Comparison of ENCODE assay signal across 1 cellular context in the genomic region with DNA sequence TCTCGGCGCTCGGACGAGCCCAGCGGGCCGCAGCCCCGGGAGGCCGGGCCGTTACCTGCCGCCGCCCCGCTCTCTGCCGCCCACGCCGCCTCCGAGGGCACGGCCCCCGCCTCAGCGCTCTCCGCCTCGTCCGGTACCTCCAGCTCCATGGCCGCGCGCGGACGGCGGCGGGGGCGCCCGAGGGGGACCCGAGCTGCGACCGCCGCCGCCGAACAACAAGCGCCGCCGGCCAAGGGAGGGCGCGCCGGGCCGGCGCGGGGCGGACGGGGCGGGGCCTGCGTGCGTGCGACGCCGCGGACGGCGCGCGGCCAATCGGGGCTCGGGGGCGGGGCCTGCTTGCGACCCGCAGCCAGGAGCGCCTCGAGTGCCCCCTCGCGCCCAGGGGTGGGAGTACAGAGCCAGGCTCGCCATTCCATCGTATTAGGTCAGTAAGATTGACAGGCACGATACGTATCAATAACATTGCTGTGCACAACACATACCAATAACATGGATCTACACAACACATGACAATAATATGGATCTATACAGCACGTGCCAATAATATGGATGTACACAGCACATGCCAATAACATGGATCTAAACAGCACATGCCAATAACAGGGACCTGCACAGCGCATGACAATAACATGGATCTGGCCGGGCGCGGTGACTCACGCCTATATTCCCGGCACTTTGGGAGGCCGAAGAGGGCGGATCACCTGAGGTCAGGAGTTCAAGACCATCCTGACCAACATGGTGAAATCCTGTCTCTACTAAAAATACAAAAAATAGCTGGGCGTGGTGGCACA.
TF ChIP-seq lines count a peak whose summit lies in the region.

A gene with protein sequence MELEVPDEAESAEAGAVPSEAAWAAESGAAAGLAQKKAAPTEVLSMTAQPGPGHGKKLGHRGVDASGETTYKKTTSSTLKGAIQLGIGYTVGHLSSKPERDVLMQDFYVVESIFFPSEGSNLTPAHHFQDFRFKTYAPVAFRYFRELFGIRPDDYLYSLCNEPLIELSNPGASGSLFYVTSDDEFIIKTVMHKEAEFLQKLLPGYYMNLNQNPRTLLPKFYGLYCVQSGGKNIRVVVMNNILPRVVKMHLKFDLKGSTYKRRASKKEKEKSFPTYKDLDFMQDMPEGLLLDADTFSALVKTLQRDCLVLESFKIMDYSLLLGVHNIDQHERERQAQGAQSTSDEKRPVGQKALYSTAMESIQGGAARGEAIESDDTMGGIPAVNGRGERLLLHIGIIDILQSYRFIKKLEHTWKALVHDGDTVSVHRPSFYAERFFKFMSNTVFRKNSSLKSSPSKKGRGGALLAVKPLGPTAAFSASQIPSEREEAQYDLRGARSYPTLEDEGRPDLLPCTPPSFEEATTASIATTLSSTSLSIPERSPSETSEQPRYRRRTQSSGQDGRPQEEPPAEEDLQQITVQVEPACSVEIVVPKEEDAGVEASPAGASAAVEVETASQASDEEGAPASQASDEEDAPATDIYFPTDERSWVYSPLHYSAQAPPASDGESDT (minus strand): TSS at position 227 of the 791 bp plus-strand sequence. CDS start 78 bp downstream, at position 149.

TF ChIP-seq in K562, 482 proteins besides CTCF, POLR2A, EP300 and RAD21 (continues in another document):
- TF ChIP-seq, protein P1, sequence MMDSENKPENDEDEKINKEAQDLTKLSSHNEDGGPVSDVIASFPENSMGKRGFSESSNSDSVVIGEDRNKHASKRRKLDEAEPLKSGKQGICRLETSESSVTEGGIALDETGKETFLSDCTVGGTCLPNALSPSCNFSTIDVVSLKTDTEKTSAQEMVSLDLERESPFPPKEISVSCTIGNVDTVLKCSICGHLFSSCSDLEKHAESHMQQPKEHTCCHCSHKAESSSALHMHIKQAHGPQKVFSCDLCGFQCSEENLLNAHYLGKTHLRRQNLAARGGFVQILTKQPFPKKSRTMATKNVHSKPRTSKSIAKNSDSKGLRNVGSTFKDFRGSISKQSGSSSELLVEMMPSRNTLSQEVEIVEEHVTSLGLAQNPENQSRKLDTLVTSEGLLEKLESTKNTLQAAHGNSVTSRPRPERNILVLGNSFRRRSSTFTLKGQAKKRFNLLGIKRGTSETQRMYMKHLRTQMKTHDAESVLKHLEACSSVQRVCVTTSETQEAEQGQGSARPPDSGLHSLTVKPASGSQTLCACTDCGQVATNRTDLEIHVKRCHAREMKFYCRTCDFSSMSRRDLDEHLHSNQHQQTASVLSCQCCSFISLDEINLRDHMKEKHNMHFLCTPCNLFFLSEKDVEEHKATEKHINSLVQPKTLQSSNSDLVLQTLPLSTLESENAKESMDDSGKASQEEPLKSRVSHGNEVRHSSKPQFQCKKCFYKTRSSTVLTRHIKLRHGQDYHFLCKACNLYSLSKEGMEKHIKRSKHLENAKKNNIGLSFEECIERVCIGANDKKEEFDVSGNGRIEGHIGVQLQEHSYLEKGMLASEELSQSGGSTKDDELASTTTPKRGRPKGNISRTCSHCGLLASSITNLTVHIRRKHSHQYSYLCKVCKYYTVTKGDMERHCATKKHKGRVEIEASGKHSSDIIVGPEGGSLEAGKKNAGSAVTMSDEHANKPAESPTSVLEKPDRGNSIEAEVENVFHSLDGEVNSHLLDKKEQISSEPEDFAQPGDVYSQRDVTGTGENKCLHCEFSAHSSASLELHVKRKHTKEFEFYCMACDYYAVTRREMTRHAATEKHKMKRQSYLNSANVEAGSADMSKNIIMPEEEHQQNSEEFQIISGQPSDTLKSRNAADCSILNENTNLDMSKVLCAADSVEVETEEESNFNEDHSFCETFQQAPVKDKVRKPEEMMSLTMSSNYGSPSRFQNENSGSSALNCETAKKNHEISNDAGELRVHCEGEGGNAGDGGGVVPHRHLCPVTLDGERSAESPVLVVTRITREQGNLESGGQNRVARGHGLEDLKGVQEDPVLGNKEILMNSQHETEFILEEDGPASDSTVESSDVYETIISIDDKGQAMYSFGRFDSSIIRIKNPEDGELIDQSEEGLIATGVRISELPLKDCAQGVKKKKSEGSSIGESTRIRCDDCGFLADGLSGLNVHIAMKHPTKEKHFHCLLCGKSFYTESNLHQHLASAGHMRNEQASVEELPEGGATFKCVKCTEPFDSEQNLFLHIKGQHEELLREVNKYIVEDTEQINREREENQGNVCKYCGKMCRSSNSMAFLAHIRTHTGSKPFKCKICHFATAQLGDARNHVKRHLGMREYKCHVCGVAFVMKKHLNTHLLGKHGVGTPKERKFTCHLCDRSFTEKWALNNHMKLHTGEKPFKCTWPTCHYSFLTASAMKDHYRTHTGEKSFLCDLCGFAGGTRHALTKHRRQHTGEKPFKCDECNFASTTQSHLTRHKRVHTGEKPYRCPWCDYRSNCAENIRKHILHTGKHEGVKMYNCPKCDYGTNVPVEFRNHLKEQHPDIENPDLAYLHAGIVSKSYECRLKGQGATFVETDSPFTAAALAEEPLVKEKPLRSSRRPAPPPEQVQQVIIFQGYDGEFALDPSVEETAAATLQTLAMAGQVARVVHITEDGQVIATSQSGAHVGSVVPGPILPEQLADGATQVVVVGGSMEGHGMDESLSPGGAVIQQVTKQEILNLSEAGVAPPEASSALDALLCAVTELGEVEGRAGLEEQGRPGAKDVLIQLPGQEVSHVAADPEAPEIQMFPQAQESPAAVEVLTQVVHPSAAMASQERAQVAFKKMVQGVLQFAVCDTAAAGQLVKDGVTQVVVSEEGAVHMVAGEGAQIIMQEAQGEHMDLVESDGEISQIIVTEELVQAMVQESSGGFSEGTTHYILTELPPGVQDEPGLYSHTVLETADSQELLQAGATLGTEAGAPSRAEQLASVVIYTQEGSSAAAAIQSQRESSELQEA (IDR thresholded peaks at IDR 0.05; ENCODE audit: low read depth) = no peak
- no peak for TF ChIP-seq ZC3H8 (IDR thresholded peaks at IDR 0.05)
- peak; percentile 64 to 74 for TF ChIP-seq NRF1 (conservative IDR thresholded peaks at IDR 0.05 in 1 of 2, IDR thresholded peaks at IDR 0.05 in 1 of 2)
- TF ChIP-seq SRSF9 (IDR thresholded peaks at IDR 0.05; ENCODE audit: borderline replicate concordance, low read depth, low read length) = no peak
- TF ChIP-seq ZBTB7A (IDR thresholded peaks at IDR 0.05; ENCODE audit: borderline replicate concordance, control insufficient read depth, low read depth, low read length) = peak; percentile 84; the same call in 1 of the 2 replicates
- no peak for TF ChIP-seq SMAD2 (IDR thresholded peaks at IDR 0.05; ENCODE audit: low read depth, low read length)
- TF ChIP-seq, protein P2, sequence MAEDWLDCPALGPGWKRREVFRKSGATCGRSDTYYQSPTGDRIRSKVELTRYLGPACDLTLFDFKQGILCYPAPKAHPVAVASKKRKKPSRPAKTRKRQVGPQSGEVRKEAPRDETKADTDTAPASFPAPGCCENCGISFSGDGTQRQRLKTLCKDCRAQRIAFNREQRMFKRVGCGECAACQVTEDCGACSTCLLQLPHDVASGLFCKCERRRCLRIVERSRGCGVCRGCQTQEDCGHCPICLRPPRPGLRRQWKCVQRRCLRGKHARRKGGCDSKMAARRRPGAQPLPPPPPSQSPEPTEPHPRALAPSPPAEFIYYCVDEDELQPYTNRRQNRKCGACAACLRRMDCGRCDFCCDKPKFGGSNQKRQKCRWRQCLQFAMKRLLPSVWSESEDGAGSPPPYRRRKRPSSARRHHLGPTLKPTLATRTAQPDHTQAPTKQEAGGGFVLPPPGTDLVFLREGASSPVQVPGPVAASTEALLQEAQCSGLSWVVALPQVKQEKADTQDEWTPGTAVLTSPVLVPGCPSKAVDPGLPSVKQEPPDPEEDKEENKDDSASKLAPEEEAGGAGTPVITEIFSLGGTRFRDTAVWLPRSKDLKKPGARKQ (CRISPR knock-in tag; IDR thresholded peaks at IDR 0.05) = no peak
- TF ChIP-seq HMG20B (CRISPR knock-in tag; IDR thresholded peaks at IDR 0.05) = no peak
- TF ChIP-seq, protein P3, sequence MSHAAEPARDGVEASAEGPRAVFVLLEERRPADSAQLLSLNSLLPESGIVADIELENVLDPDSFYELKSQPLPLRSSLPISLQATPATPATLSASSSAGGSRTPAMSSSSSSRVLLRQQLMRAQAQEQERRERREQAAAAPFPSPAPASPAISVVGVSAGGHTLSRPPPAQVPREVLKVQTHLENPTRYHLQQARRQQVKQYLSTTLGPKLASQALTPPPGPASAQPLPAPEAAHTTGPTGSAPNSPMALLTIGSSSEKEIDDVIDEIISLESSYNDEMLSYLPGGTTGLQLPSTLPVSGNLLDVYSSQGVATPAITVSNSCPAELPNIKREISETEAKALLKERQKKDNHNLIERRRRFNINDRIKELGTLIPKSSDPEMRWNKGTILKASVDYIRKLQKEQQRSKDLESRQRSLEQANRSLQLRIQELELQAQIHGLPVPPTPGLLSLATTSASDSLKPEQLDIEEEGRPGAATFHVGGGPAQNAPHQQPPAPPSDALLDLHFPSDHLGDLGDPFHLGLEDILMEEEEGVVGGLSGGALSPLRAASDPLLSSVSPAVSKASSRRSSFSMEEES (CRISPR knock-in tag; IDR thresholded peaks at IDR 0.05) = no peak
- TF ChIP-seq ZNF133 (CRISPR knock-in tag; IDR thresholded peaks at IDR 0.05) = no peak
- no peak for TF ChIP-seq SLC30A9 (CRISPR knock-in tag; IDR thresholded peaks at IDR 0.05)
- TF ChIP-seq, protein P4, sequence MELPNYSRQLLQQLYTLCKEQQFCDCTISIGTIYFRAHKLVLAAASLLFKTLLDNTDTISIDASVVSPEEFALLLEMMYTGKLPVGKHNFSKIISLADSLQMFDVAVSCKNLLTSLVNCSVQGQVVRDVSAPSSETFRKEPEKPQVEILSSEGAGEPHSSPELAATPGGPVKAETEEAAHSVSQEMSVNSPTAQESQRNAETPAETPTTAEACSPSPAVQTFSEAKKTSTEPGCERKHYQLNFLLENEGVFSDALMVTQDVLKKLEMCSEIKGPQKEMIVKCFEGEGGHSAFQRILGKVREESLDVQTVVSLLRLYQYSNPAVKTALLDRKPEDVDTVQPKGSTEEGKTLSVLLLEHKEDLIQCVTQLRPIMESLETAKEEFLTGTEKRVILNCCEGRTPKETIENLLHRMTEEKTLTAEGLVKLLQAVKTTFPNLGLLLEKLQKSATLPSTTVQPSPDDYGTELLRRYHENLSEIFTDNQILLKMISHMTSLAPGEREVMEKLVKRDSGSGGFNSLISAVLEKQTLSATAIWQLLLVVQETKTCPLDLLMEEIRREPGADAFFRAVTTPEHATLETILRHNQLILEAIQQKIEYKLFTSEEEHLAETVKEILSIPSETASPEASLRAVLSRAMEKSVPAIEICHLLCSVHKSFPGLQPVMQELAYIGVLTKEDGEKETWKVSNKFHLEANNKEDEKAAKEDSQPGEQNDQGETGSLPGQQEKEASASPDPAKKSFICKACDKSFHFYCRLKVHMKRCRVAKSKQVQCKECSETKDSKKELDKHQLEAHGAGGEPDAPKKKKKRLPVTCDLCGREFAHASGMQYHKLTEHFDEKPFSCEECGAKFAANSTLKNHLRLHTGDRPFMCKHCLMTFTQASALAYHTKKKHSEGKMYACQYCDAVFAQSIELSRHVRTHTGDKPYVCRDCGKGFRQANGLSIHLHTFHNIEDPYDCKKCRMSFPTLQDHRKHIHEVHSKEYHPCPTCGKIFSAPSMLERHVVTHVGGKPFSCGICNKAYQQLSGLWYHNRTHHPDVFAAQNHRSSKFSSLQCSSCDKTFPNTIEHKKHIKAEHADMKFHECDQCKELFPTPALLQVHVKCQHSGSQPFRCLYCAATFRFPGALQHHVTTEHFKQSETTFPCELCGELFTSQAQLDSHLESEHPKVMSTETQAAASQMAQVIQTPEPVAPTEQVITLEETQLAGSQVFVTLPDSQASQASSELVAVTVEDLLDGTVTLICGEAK (IDR thresholded peaks at IDR 0.05) = no peak
- TF ChIP-seq, protein P4 (CRISPR knock-in tag; IDR thresholded peaks at IDR 0.05) = no peak
- TF ChIP-seq ZNF354B (CRISPR knock-in tag; IDR thresholded peaks at IDR 0.05) = no peak
- no peak for TF ChIP-seq RAD51 (IDR thresholded peaks at IDR 0.05; ENCODE audit: borderline replicate concordance, low read depth)
- no peak for TF ChIP-seq TBP (optimal IDR thresholded peaks at IDR 0.05; ENCODE audit: low read depth, low read length)
- TF ChIP-seq GATAD2B (IDR thresholded peaks at IDR 0.05; ENCODE audit: borderline replicate concordance) = 0 out of 2 replicates have a peak, but pooled peaks have one; percentile 74
- TF ChIP-seq, protein P5, sequence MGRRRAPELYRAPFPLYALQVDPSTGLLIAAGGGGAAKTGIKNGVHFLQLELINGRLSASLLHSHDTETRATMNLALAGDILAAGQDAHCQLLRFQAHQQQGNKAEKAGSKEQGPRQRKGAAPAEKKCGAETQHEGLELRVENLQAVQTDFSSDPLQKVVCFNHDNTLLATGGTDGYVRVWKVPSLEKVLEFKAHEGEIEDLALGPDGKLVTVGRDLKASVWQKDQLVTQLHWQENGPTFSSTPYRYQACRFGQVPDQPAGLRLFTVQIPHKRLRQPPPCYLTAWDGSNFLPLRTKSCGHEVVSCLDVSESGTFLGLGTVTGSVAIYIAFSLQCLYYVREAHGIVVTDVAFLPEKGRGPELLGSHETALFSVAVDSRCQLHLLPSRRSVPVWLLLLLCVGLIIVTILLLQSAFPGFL (CRISPR knock-in tag; IDR thresholded peaks at IDR 0.05) = no peak
- TF ChIP-seq MBD2 (IDR thresholded peaks at IDR 0.05; ENCODE audit: borderline replicate concordance, low read depth) = no peak
- TF ChIP-seq ZNF121 (CRISPR knock-in tag; conservative IDR thresholded peaks at IDR 0.05) = no peak
